1 cellular context compared by ENCODE assay signal in genomic region chr16:24771779-24772157, GRCh38.
TF ChIP-seq lines count a peak whose summit lies in the region.

No MANE protein-coding gene starts in this region.

TF ChIP-seq in HepG2, 621 proteins besides CTCF, POLR2A, EP300 and RAD21 (continued from another document):
- TF ChIP-seq ZNF670 (CRISPR knock-in tag; IDR thresholded peaks at IDR 0.05; ENCODE audit: borderline replicate concordance) (no peak), KLF16 (CRISPR knock-in tag; IDR thresholded peaks at IDR 0.05) (no peak; a peak in 1 of 4 replicates), ZNF12 (CRISPR knock-in tag; IDR thresholded peaks at IDR 0.05) (0 out of 2 replicates have a peak, but pooled peaks have one; percentile 12), HNF4A (CRISPR knock-in tag; IDR thresholded peaks at IDR 0.05) (no peak), MBD4 (IDR thresholded peaks at IDR 0.05; ENCODE audit: borderline replicate concordance, low read length) (no peak), NCOA5 (CRISPR knock-in tag; IDR thresholded peaks at IDR 0.05) (no peak), ZNF619 (CRISPR knock-in tag; IDR thresholded peaks at IDR 0.05) (no peak), SP140L (CRISPR knock-in tag; IDR thresholded peaks at IDR 0.05; ENCODE audit: borderline replicate concordance) (no peak), ZNF256 (CRISPR knock-in tag; conservative IDR thresholded peaks at IDR 0.05) (no peak), ZNF34 (CRISPR knock-in tag; IDR thresholded peaks at IDR 0.05; ENCODE audit: borderline replicate concordance) (no peak), ZNF274 (CRISPR knock-in tag; IDR thresholded peaks at IDR 0.05) (no peak), HNF4G (IDR thresholded peaks at IDR 0.05; ENCODE audit: borderline replicate concordance, low read depth, low read length) (no peak), HNF4G (CRISPR knock-in tag; IDR thresholded peaks at IDR 0.05; ENCODE audit: borderline replicate concordance, low read depth) (no peak), ZNF205 (CRISPR knock-in tag; IDR thresholded peaks at IDR 0.05) (0 out of 2 replicates have a peak, but pooled peaks have one; percentile 15), ETV6 (CRISPR knock-in tag; conservative IDR thresholded peaks at IDR 0.05) (no peak), THAP8 (CRISPR knock-in tag; IDR thresholded peaks at IDR 0.05; ENCODE audit: borderline replicate concordance) (no peak), ZNF740 (CRISPR knock-in tag; IDR thresholded peaks at IDR 0.05) (no peak), ZNF792 (CRISPR knock-in tag; IDR thresholded peaks at IDR 0.05) (no peak), ZNF414 (CRISPR knock-in tag; IDR thresholded peaks at IDR 0.05) (no peak), ATAD3A (CRISPR knock-in tag; IDR thresholded peaks at IDR 0.05) (no peak), ESRRA (CRISPR knock-in tag; IDR thresholded peaks at IDR 0.05; ENCODE audit: low read depth) (no peak), ZNF644 (CRISPR knock-in tag; IDR thresholded peaks at IDR 0.05; ENCODE audit: low read depth) (0 out of 2 replicates have a peak, but pooled peaks have one; percentile 19), CEBPG (CRISPR knock-in tag; IDR thresholded peaks at IDR 0.05) (peak; percentile 80), NFYC (CRISPR knock-in tag; IDR thresholded peaks at IDR 0.05) (no peak), ZSCAN9 (CRISPR knock-in tag; IDR thresholded peaks at IDR 0.05; ENCODE audit: borderline replicate concordance) (no peak), TRIM22 (IDR thresholded peaks at IDR 0.05) (no peak), PLRG1 (conservative IDR thresholded peaks at IDR 0.05) (no peak), GFI1 (CRISPR knock-in tag; IDR thresholded peaks at IDR 0.05; ENCODE audit: borderline replicate concordance) (no peak), ZSCAN12 (CRISPR knock-in tag; IDR thresholded peaks at IDR 0.05) (no peak), ATF7 (IDR thresholded peaks at IDR 0.05) (no peak), ATF7 (CRISPR knock-in tag; IDR thresholded peaks at IDR 0.05) (no peak), SSRP1 (CRISPR knock-in tag; IDR thresholded peaks at IDR 0.05) (no peak), KAT7 (CRISPR knock-in tag; IDR thresholded peaks at IDR 0.05; ENCODE audit: borderline replicate concordance) (no peak), CEBPZ (IDR thresholded peaks at IDR 0.05; ENCODE audit: low read length) (no peak), RORA (CRISPR knock-in tag; IDR thresholded peaks at IDR 0.05) (no peak), ELF1 (CRISPR knock-in tag; IDR thresholded peaks at IDR 0.05) (no peak), FOSL1 (CRISPR knock-in tag; IDR thresholded peaks at IDR 0.05; ENCODE audit: borderline replicate concordance) (no peak), SAP130 (CRISPR knock-in tag; IDR thresholded peaks at IDR 0.05; ENCODE audit: low read depth) (peak; percentile 40), PPARG (CRISPR knock-in tag; conservative IDR thresholded peaks at IDR 0.05) (no peak), ZNF333 (CRISPR knock-in tag; IDR thresholded peaks at IDR 0.05; ENCODE audit: borderline replicate concordance) (no peak), PRDM10 (CRISPR knock-in tag; IDR thresholded peaks at IDR 0.05; ENCODE audit: low read depth) (no peak), SPEN (CRISPR knock-in tag; IDR thresholded peaks at IDR 0.05; ENCODE audit: low read depth) (no peak), SP1 (IDR thresholded peaks at IDR 0.05) (no peak), SP1 (CRISPR knock-in tag; IDR thresholded peaks at IDR 0.05) (no peak), ZNF512B (CRISPR knock-in tag; IDR thresholded peaks at IDR 0.05; ENCODE audit: borderline replicate concordance) (no peak), RARA (CRISPR knock-in tag; IDR thresholded peaks at IDR 0.05) (no peak), RNF219 (CRISPR knock-in tag; IDR thresholded peaks at IDR 0.05) (no peak), NR2F6 (IDR thresholded peaks at IDR 0.05) (no peak), NR2F6 (CRISPR knock-in tag; IDR thresholded peaks at IDR 0.05) (no peak), PCBP2 (optimal IDR thresholded peaks at IDR 0.05; ENCODE audit: low read depth, low read length, poor library complexity, severe bottlenecking) (no peak), NFYB (CRISPR knock-in tag; IDR thresholded peaks at IDR 0.05) (no peak), ZC3H13 (CRISPR knock-in tag; IDR thresholded peaks at IDR 0.05) (no peak), FOSL2 (CRISPR knock-in tag; IDR thresholded peaks at IDR 0.05) (0 out of 2 replicates have a peak, but pooled peaks have one; percentile 17)
